In the genomic region with DNA sequence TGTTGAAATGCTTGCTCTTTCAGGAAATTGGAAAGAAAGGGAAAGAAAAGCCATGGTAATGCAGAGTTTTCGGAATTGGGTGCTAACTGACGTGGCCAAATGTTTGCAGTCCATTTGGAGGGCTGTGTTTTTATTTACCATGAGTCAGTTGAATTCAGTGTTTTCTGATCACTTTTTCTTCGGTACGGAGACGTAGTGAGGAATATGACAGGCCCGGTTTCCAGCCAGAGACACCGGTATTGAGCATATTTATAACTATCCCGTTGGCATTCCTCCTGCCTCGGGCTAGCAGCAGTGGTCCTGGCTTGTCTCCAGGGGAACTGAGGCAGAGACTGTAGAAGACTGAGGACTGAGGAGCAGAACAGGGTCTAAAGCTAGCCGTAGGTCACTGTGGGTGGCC, we compare ENCODE assay signal across 9 cellular contexts. TPM values are rescaled to one million over a fixed set of nuclear protein-coding genes. Genes with fewer than 3 reads are reported as not detected.
DNase-seq lines count a peak whose midpoint lies in the region; ATAC-seq, FAIRE-seq and TF ChIP-seq lines count a peak whose summit lies in the region.
"Had no signal": no experiment of that assay in that cellular context is flagged by ENCODE, and none has a peak within 500 bp of the region (broad histone marks: within the 10 kb centered on the region; RNA-seq: fewer than 3 reads in every experiment).

No MANE protein-coding gene starts in this region.

- H4K91ac ChIP-seq in trophoblast cell (ENCODE audit: low read depth, low read length): no peak overlapping the region

- no peak overlapping the region for H2BK120ac ChIP-seq in trophoblast cell (ENCODE audit: insufficient read depth, low read length, poor library complexity)

- H3K27ac ChIP-seq in trophoblast cell (ENCODE audit: low read depth, low read length): no peak overlapping the region

- TF ChIP-seq CTCF in epithelial cell of proximal tubule (conservative IDR thresholded peaks at IDR 0.05; ENCODE audit: low read depth, low read length): no peak

- in situ Hi-C loops in G401 (cut with HindIII; ENCODE audit: low sequenced_read_pairs): no loop called here

- no peak for ATAC-seq in HG03135 (IDR thresholded peaks at IDR 0.05; ENCODE audit: unreplicated experiment)
- no peak for ATAC-seq in GM21786 (IDR thresholded peaks at IDR 0.05; ENCODE audit: unreplicated experiment)

- H3K79me1 ChIP-seq in trophoblast cell (ENCODE audit: low read length): peaks cover 7% of the 10 kb centered on the region

- no peak overlapping the region for H2BK5ac ChIP-seq in trophoblast cell (ENCODE audit: low read depth, low read length, poor library complexity)

- H3K4ac ChIP-seq in trophoblast cell (ENCODE audit: low read depth, low read length): peak overlapping the region; percentile 5

- H2AFZ ChIP-seq in trophoblast cell (ENCODE audit: insufficient read depth, low read length, poor library complexity): no peak overlapping the region

- no peaks in the 10 kb centered on the region for H3K9me3 ChIP-seq in trophoblast cell (ENCODE audit: insufficient read depth, low read depth, low read length)

- H3K79me2 ChIP-seq in trophoblast cell (ENCODE audit: control insufficient read depth, insufficient read depth, low read length, poor library complexity): peaks cover 10% of the 10 kb centered on the region

- no peak overlapping the region for H3K14ac ChIP-seq in trophoblast cell (ENCODE audit: low read length)

- no peaks in the 10 kb centered on the region for H3K27me3 ChIP-seq in trophoblast cell (ENCODE audit: insufficient read depth, low read length)

- FAIRE-seq in RCC 7860 (lab: Jason Lieb, UNC): no peak

- no peak overlapping the region for H4K8ac ChIP-seq in trophoblast cell (ENCODE audit: low read depth, low read length)

- WGBS in trophoblast cell (ENCODE audit: extremely low coverage, insufficient coverage, insufficient read length): no CpG with 5 or more reads among the region's 10 CpGs

- no peak overlapping the region for H3K9ac ChIP-seq in trophoblast cell (ENCODE audit: low read length)

- no peak overlapping the region for H2BK12ac ChIP-seq in trophoblast cell (ENCODE audit: low read length)

- H3K4me3 ChIP-seq in epithelial cell of proximal tubule (ENCODE audit: low read depth, low read length) (peak overlapping the region; percentile 86), trophoblast cell (ENCODE audit: low read depth, low read length) (no peak overlapping the region)

- no peak overlapping the region for H3K18ac ChIP-seq in trophoblast cell (ENCODE audit: low read length)

- H2AK5ac ChIP-seq in trophoblast cell (ENCODE audit: low read length): no peak overlapping the region

- H4K12ac ChIP-seq in trophoblast cell (ENCODE audit: low read depth, low read length): no peak overlapping the region

- no peak overlapping the region for H3K23ac ChIP-seq in trophoblast cell (ENCODE audit: low read length)

- H3K36me3 ChIP-seq in trophoblast cell (ENCODE audit: control insufficient read depth in 1 of 2, insufficient read depth in 2 of 2, low read length in 2 of 2): peaks cover 19 to 25% of the 10 kb centered on the region in 2 experiments

- H3K4me1 ChIP-seq in trophoblast cell (ENCODE audit: control insufficient read depth in 1 of 2, insufficient read depth in 2 of 2, low read length in 2 of 2): peaks cover 5 to 6% of the 10 kb centered on the region in 2 experiments

- peak; percentile 8 for DNase-seq in G401 (ENCODE audit: low spot score)
- peak; percentile 57 for DNase-seq in RKO (ENCODE audit: low spot score)
- no peak for DNase-seq in epithelial cell of proximal tubule (ENCODE audit: low read depth)
- no peak for DNase-seq in trophoblast cell
- no peak for DNase-seq in RCC 7860 (ENCODE audit: low spot score)
- no peak for DNase-seq in stimulated activated CD4-positive, alpha-beta T cell treated with anti-CD3 and anti-CD28 coated beads, Interleukin-4, amount 100 ng/mL, for 1 hour

- peak overlapping the region; percentile 77 for H3K4me2 ChIP-seq in trophoblast cell (ENCODE audit: low read length)

RNA-seq across cellular contexts. Expression of gene CDC16, which starts 1.0 kb away (rescaled TPM):
- total RNA-seq in G401 (2014; rRNA removed; shearing (Covaris generic)): 66.5 and 77.5 TPM in 2 replicates
- 20.0 and 27.9 TPM in 2 replicates for total RNA-seq in epithelial cell of proximal tubule
- polyA plus RNA-seq in trophoblast cell (2013): 48.8 and 50.6 TPM in 2 replicates

RNA-seq across cellular contexts. Expression of gene UPF3A, which starts 45.7 kb away (rescaled TPM):
- 8.2 and 28.3 TPM in 2 replicates for total RNA-seq in G401 (2014; rRNA removed; shearing (Covaris generic))
- 19.3 and 19.5 TPM in 2 replicates for total RNA-seq in epithelial cell of proximal tubule
- 52.6 and 53.2 TPM in 2 replicates for polyA plus RNA-seq in trophoblast cell (2013)

RNA-seq across cellular contexts. Expression of gene CFAP97D2, which starts 56.6 kb away (rescaled TPM):
- not detected in 2 replicates for total RNA-seq in G401 (2014; rRNA removed; shearing (Covaris generic))
- not detected in 2 replicates for total RNA-seq in epithelial cell of proximal tubule
- polyA plus RNA-seq in trophoblast cell (2013): not detected in 2 replicates
- total RNA-seq: subcutaneous adipose tissue had no signal

Comparison
In these comparisons a context has a peak if more than half of its experiments do, and no peak if none do; other contexts are left out.
1. DNase-seq: peak in G401 (single experiment) and RKO (single experiment); none in epithelial cell of proximal tubule (single experiment), trophoblast cell (0 of 2), RCC 7860 (single experiment) and stimulated activated CD4-positive, alpha-beta T cell treated with anti-CD3 and anti-CD28 coated beads, Interleukin-4, amount 100 ng/mL, for 1 hour (single experiment).